Comparison of ENCODE assay signal across 9 cellular contexts in genomic region chr17:82332669-82333278, GRCh38. TPM values are rescaled to one million over a fixed set of nuclear protein-coding genes. Genes with fewer than 3 reads are reported as not detected.
DNase-seq lines count a peak whose midpoint lies in the region; ATAC-seq and TF ChIP-seq lines count a peak whose summit lies in the region.
"Had no signal": no experiment of that assay in that cellular context is flagged by ENCODE, and none has a peak within 500 bp of the region (broad histone marks: within the 10 kb centered on the region; RNA-seq: fewer than 3 reads in every experiment).

No MANE protein-coding gene starts in this region.

- no peak for DNase-seq in AG09309 (ENCODE audit: low read depth)
- peak; percentile 42 for DNase-seq in activated CD8-positive, alpha-beta T cell treated with anti-CD3 and anti-CD28 coated beads, Interleukin-2, amount 10 ng/mL, durations not matched to agents 7 days and 5 days
- peak; percentile 22 for DNase-seq in globus pallidus (ENCODE audit: low spot score)
- peak in 4 of 5 donors; percentile 41 to 56 (median 46) for DNase-seq in ovary
- no peak for DNase-seq in GM19240 (ENCODE audit: insufficient read length, low spot score)
- no peak for DNase-seq in SHP77 treated with DMSO at 0.1 percent for 48 hours (lab: John Stamatoyannopoulos, UW)

- H3K36me3 ChIP-seq in HUES64 (ENCODE audit: insufficient read depth, low read length): no peaks in the 10 kb centered on the region
- no peaks in the 10 kb centered on the region for H3K36me3 ChIP-seq in ovary

- TF ChIP-seq EP300 in ovary (IDR thresholded peaks at IDR 0.05): no peak

- no peak for TF ChIP-seq POLR2A in ovary (IDR thresholded peaks at IDR 0.05)

- peak; percentile 37 for ATAC-seq in activated CD8-positive, alpha-beta T cell treated with anti-CD3 and anti-CD28 coated beads, Interleukin-2, amount 10 ng/mL, durations not matched to agents 7 days and 5 days
- ATAC-seq in GM21423 (IDR thresholded peaks at IDR 0.05; ENCODE audit: unreplicated experiment): no peak

- 24% methylated on average over 32 of the region's 32 CpGs for WGBS in HUES64
- WGBS in ovary, 3 donors: 14 to 17% (median 16%) methylated on average over 30 to 32 of the region's 32 CpGs

- H3K4me1 ChIP-seq in HUES64 (ENCODE audit: insufficient read depth, low read length): peaks cover 12% of the 10 kb centered on the region
- peaks cover 22% of the 10 kb centered on the region for H3K4me1 ChIP-seq in ovary (ENCODE audit: insufficient read depth)

- peaks cover 31% of the 10 kb centered on the region for H3K4me1 Mint-ChIP-seq in activated CD8-positive, alpha-beta T cell treated with anti-CD3 and anti-CD28 coated beads, Interleukin-2, amount 10 ng/mL, durations not matched to agents 7 days and 5 days (ENCODE audit: low read depth)

- POLR2A ChIA-PET in activated CD8-positive, alpha-beta T cell treated with anti-CD3 and anti-CD28 coated beads, Interleukin-2, amount 10 ng/mL, durations not matched to agents 7 days and 5 days (lab: Charles Lee): interaction anchor here (1.2 kb wide), 2 partner anchors 35 to 41 kb away, joined by 4 to 7 read pairs; no protein-coding TSS in a partner anchor

- no peak overlapping the region for H3K9ac ChIP-seq in HUES64 (ENCODE audit: low read depth, low read length)

- no peaks in the 10 kb centered on the region for H3K9me3 Mint-ChIP-seq in activated CD8-positive, alpha-beta T cell treated with anti-CD3 and anti-CD28 coated beads, Interleukin-2, amount 10 ng/mL, durations not matched to agents 7 days and 5 days (ENCODE audit: insufficient read depth)

- H3K27me3 Mint-ChIP-seq in activated CD8-positive, alpha-beta T cell treated with anti-CD3 and anti-CD28 coated beads, Interleukin-2, amount 10 ng/mL, durations not matched to agents 7 days and 5 days (ENCODE audit: low read depth): peaks cover 7% of the 10 kb centered on the region

- no peak for TF ChIP-seq CTCF in AG09309 (IDR thresholded peaks at IDR 0.05; ENCODE audit: control insufficient read depth, insufficient read depth, low read depth, low read length, missing control alignments)
- no peak for TF ChIP-seq CTCF in ovary (IDR thresholded peaks at IDR 0.05)

- CTCF ChIA-PET in activated CD8-positive, alpha-beta T cell treated with anti-CD3 and anti-CD28 coated beads, Interleukin-2, amount 10 ng/mL, durations not matched to agents 7 days and 5 days (lab: Charles Lee): interaction anchor here (1.0 to 2.4 kb wide), 5 partner anchors 8 to 35 kb away, joined by 3 to 10 read pairs (median 7); partner anchors contain the start of gene CD7

- peak overlapping the region; percentile 66 for H3K4me3 Mint-ChIP-seq in activated CD8-positive, alpha-beta T cell treated with anti-CD3 and anti-CD28 coated beads, Interleukin-2, amount 10 ng/mL, durations not matched to agents 7 days and 5 days

- H3K27ac Mint-ChIP-seq in activated CD8-positive, alpha-beta T cell treated with anti-CD3 and anti-CD28 coated beads, Interleukin-2, amount 10 ng/mL, durations not matched to agents 7 days and 5 days: peak overlapping the region; percentile 43

- H3K27me3 ChIP-seq in HUES64 (ENCODE audit: insufficient read depth, low read length) (peaks cover 83% of the 10 kb centered on the region), ovary (no peaks in the 10 kb centered on the region)

- no peaks in the 10 kb centered on the region for H3K36me3 Mint-ChIP-seq in activated CD8-positive, alpha-beta T cell treated with anti-CD3 and anti-CD28 coated beads, Interleukin-2, amount 10 ng/mL, durations not matched to agents 7 days and 5 days (ENCODE audit: low read depth)

- H3K27ac ChIP-seq in HUES64 (ENCODE audit: low read depth, low read length) (no peak overlapping the region), ovary (no peak overlapping the region)

- H3K4me3 ChIP-seq in AG09309 (ENCODE audit: control insufficient read depth, low read depth, low read length): peak overlapping the region; percentile 63
- peak overlapping the region; percentile 32 for H3K4me3 ChIP-seq in HUES64 (ENCODE audit: low read length)
- H3K4me3 ChIP-seq in ovary: peak overlapping the region; percentile 59

- intact Hi-C loops in ovary (cut with DNase I): no loop called here

- H3K9me3 ChIP-seq in HUES64 (ENCODE audit: insufficient read depth, low read depth, low read length) (no peaks in the 10 kb centered on the region), ovary (no peaks in the 10 kb centered on the region)

RNA-seq across cellular contexts. Expression of gene SECTM1, which starts 0.8 kb away (rescaled TPM):
- polyA plus RNA-seq in HUES64 (2013, experiment 1 of 2): 0.20 TPM
- not detected for polyA plus RNA-seq in HUES64 (2013, experiment 2 of 2)
- total RNA-seq in activated CD8-positive, alpha-beta T cell treated with anti-CD3 and anti-CD28 coated beads, Interleukin-2, amount 10 ng/mL, durations not matched to agents 7 days and 5 days: under 1 TPM; 0.92 to 0.94 TPM
- 10 to 100 TPM in 1 of 7 donors, 1 to 10 TPM in 6; 3.9 to 20.8 (median 9.1) TPM for total RNA-seq in ovary
- polyA plus RNA-seq in ovary: 1 to 10 TPM; 2.1 to 7.9 TPM

RNA-seq across cellular contexts. Expression of gene CD7, which starts 15.4 kb away (rescaled TPM):
- polyA plus RNA-seq in HUES64 (2013, experiment 1 of 2): 0.20 TPM
- 0.44 TPM for polyA plus RNA-seq in HUES64 (2013, experiment 2 of 2)
- total RNA-seq in activated CD8-positive, alpha-beta T cell treated with anti-CD3 and anti-CD28 coated beads, Interleukin-2, amount 10 ng/mL, durations not matched to agents 7 days and 5 days: 100 to 1,000 TPM; 334 to 355 TPM
- total RNA-seq in ovary: 1 to 10 TPM in 4 of 7 donors, under 1 TPM in 1, not detected in 2; 0.58 to 1.3 (median 1.1) TPM
- under 1 TPM in 1 of 2 donors, not detected in 1; 0.48 TPM for polyA plus RNA-seq in ovary
- total RNA-seq: dermis microvascular lymphatic vessel endothelial cell had no signal

RNA-seq across cellular contexts. Expression of gene TEX19, which starts 26.3 kb away (rescaled TPM):
- 0.50 TPM for polyA plus RNA-seq in HUES64 (2013, experiment 1 of 2)
- polyA plus RNA-seq in HUES64 (2013, experiment 2 of 2): 0.44 TPM
- not detected for total RNA-seq in activated CD8-positive, alpha-beta T cell treated with anti-CD3 and anti-CD28 coated beads, Interleukin-2, amount 10 ng/mL, durations not matched to agents 7 days and 5 days
- not detected for total RNA-seq in ovary
- polyA plus RNA-seq in ovary: not detected
- total RNA-seq: dermis microvascular lymphatic vessel endothelial cell had no signal

RNA-seq across cellular contexts. Expression of gene UTS2R, which starts 38.8 kb away (rescaled TPM):
- 0.25 TPM for polyA plus RNA-seq in HUES64 (2013, experiment 1 of 2)
- polyA plus RNA-seq in HUES64 (2013, experiment 2 of 2): 0.38 TPM
- total RNA-seq in activated CD8-positive, alpha-beta T cell treated with anti-CD3 and anti-CD28 coated beads, Interleukin-2, amount 10 ng/mL, durations not matched to agents 7 days and 5 days: not detected
- total RNA-seq in ovary: not detected
- polyA plus RNA-seq in ovary: not detected
- total RNA-seq: dermis microvascular lymphatic vessel endothelial cell had no signal

RNA-seq across cellular contexts. Expression of gene CSNK1D, which starts 59.3 kb away (rescaled TPM):
- polyA plus RNA-seq in HUES64 (2013, experiment 1 of 2): 70.8 TPM
- polyA plus RNA-seq in HUES64 (2013, experiment 2 of 2): 68.3 TPM
- 100 to 1,000 TPM in 1 of 2 experiments, 10 to 100 TPM in 1; 99.5 to 111 TPM for total RNA-seq in activated CD8-positive, alpha-beta T cell treated with anti-CD3 and anti-CD28 coated beads, Interleukin-2, amount 10 ng/mL, durations not matched to agents 7 days and 5 days
- total RNA-seq in ovary: 100 to 1,000 TPM in 5 of 7 donors, 10 to 100 TPM in 2; 46.0 to 160 (median 121) TPM
- 100 to 1,000 TPM in 1 of 2 donors, 10 to 100 TPM in 1; 81.2 to 134 TPM for polyA plus RNA-seq in ovary

Comparison
In these comparisons a context has a peak if more than half of its experiments do, and no peak if none do; other contexts are left out.
1. DNase-seq: peak in activated CD8-positive, alpha-beta T cell treated with anti-CD3 and anti-CD28 coated beads, Interleukin-2, amount 10 ng/mL, durations not matched to agents 7 days and 5 days (single experiment), globus pallidus (single experiment) and ovary (4 of 5); none in AG09309 (single experiment), GM19240 (single experiment) and SHP77 treated with DMSO at 0.1 percent for 48 hours (single experiment).
2. RNA of gene CD7, which starts 15.4 kb away (total RNA-seq): 334 to 355 TPM in activated CD8-positive, alpha-beta T cell treated with anti-CD3 and anti-CD28 coated beads, Interleukin-2, amount 10 ng/mL, durations not matched to agents 7 days and 5 days; 0.58 to 1.3 TPM in ovary; every median in the first group is over 100 times any median in the second.
3. Peak in every context shown above with its lines, with median percentiles within 50 percentile points of each other: H3K4me3 ChIP-seq.